8 cellular contexts compared by ENCODE assay signal in the genomic region with DNA sequence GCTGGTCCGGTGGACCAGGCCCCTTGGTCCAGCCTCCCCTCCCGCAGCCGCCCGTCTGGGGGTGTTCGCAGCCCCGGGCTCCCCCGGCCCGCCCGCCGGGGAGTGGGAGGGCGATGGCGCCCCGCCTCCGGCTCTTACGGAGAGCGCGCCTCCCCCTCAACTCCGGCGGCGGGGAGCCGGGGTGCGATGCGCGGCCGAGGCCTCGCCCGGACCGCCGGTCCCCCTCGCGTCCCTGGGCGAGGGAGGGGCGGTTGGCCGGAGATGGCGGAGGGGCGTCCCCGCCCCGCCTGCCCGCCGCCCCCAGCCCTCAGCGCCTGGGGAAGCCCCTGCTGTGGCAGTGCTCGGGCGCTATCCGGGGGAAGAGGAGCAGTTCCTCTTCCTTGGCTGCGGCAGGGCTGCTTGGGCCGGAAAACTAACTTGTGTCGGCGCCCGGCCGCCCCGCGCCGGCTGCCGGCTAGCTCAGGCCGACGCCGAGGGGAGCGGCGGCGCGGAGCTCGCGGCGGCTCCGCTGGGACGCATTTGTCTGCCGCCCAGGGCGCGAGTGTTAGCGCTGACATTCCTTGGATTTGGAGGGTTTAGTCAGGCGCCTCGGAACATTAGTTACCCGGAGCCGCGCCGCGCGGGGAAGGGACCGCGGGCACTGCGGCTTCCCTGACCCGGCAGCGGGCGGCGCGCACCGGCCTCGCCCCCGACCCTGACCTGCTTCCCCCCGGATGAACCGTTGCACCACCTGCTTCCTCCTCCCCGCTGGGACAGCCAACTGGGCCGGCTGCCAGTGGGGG. TPM values are rescaled to one million over a fixed set of nuclear protein-coding genes. Genes with fewer than 3 reads are reported as not detected.
DNase-seq lines count a peak whose midpoint lies in the region; ATAC-seq and TF ChIP-seq lines count a peak whose summit lies in the region.

No MANE protein-coding gene starts in this region.

- intact Hi-C loops in left ventricle myocardium inferior (cut with micrococcal nuclease), result no loop called here
- intact Hi-C loops in aorta (cut with DNase I), result loop anchor here (2.0 to 10.0 kb wide), 3 partner anchors 83 to 145 kb away; no protein-coding TSS in a partner anchor

- peaks cover 56% of the 10 kb centered on the region for H3K4me1 Mint-ChIP-seq in activated naive CD8-positive, alpha-beta T cell treated with anti-CD3 and anti-CD28 coated beads, Interleukin-2, amount 50 U/mL, for 24 hours
- peaks cover 29% of the 10 kb centered on the region for H3K4me1 Mint-ChIP-seq in progenitor cell of endocrine pancreas (ENCODE audit: low read depth)

- peak; percentile 83 for DNase-seq in GDM1 (lab: John Stamatoyannopoulos, UW)
- DNase-seq in HuH-7 (ENCODE audit: low spot score), result peak; percentile 70
- DNase-seq in SW 1271 (lab: John Stamatoyannopoulos, UW), result peak; percentile 39 to 40
- peak; percentile 66 for DNase-seq in activated naive CD8-positive, alpha-beta T cell treated with anti-CD3 and anti-CD28 coated beads, Interleukin-2, amount 50 U/mL, for 24 hours
- peak; percentile 59 for DNase-seq in left ventricle myocardium inferior
- DNase-seq in progenitor cell of endocrine pancreas (ENCODE audit: low spot score, unreplicated experiment), result peak; percentile 41
- peak; percentile 82 to 87 for DNase-seq in aorta

- H3K4me1 ChIP-seq in left ventricle myocardium inferior, result peaks cover 25% of the 10 kb centered on the region
- peaks cover 0 to 3% of the 10 kb centered on the region in 2 donors for H3K4me1 ChIP-seq in aorta (ENCODE audit: control insufficient read depth in 1 of 2, insufficient read depth in 2 of 2, low read length in 2 of 2)

- peak overlapping the region; percentile 87 for H3K27ac Mint-ChIP-seq in activated naive CD8-positive, alpha-beta T cell treated with anti-CD3 and anti-CD28 coated beads, Interleukin-2, amount 50 U/mL, for 24 hours
- peak overlapping the region; percentile 50 for H3K27ac Mint-ChIP-seq in progenitor cell of endocrine pancreas

- ATAC-seq in GM21528 (IDR thresholded peaks at IDR 0.05; ENCODE audit: low FRiP score, unreplicated experiment) (peak; percentile 65), aorta (ENCODE audit: low FRiP score) (peak; percentile 85)
- peak; percentile 68 for ATAC-seq in activated naive CD8-positive, alpha-beta T cell treated with anti-CD3 and anti-CD28 coated beads, Interleukin-2, amount 50 U/mL, for 24 hours

- TF ChIP-seq CTCF in left ventricle myocardium inferior (IDR thresholded peaks at IDR 0.05; ENCODE audit: borderline replicate concordance) (no peak), progenitor cell of endocrine pancreas (IDR thresholded peaks at IDR 0.05; ENCODE audit: unreplicated experiment) (no peak)

- H3K27me3 Mint-ChIP-seq in activated naive CD8-positive, alpha-beta T cell treated with anti-CD3 and anti-CD28 coated beads, Interleukin-2, amount 50 U/mL, for 24 hours, result no peaks in the 10 kb centered on the region
- no peaks in the 10 kb centered on the region for H3K27me3 Mint-ChIP-seq in progenitor cell of endocrine pancreas

- H3K4me3 Mint-ChIP-seq in activated naive CD8-positive, alpha-beta T cell treated with anti-CD3 and anti-CD28 coated beads, Interleukin-2, amount 50 U/mL, for 24 hours, result peak overlapping the region; percentile 86
- H3K4me3 Mint-ChIP-seq in progenitor cell of endocrine pancreas (ENCODE audit: low read depth), result peak overlapping the region; percentile 77

- H3K27ac ChIP-seq in left ventricle myocardium inferior (replicated peaks) (peak overlapping the region; percentile 95), aorta (ENCODE audit: low read depth in 1 of 2, low read length in 2 of 2) (peak overlapping the region; percentile 25 to 79)

- peaks cover 1% of the 10 kb centered on the region for H3K36me3 Mint-ChIP-seq in activated naive CD8-positive, alpha-beta T cell treated with anti-CD3 and anti-CD28 coated beads, Interleukin-2, amount 50 U/mL, for 24 hours (ENCODE audit: low read depth)
- H3K36me3 Mint-ChIP-seq in progenitor cell of endocrine pancreas (ENCODE audit: insufficient read depth), result no peaks in the 10 kb centered on the region

- H3K9me3 Mint-ChIP-seq in activated naive CD8-positive, alpha-beta T cell treated with anti-CD3 and anti-CD28 coated beads, Interleukin-2, amount 50 U/mL, for 24 hours, result no peaks in the 10 kb centered on the region
- H3K9me3 Mint-ChIP-seq in progenitor cell of endocrine pancreas (ENCODE audit: low read depth), result no peaks in the 10 kb centered on the region

- WGBS in aorta, 2 donors, result 0 to 1% methylated on average over 65 to 93 of the region's 93 CpGs

- H3K27me3 ChIP-seq in left ventricle myocardium inferior (ENCODE audit: low read depth) (no peaks in the 10 kb centered on the region), aorta (ENCODE audit: control insufficient read depth in 1 of 2, insufficient read depth in 2 of 2, low read length in 1 of 2) (no peaks in the 10 kb centered on the region)

- H3K36me3 ChIP-seq in left ventricle myocardium inferior (no peaks in the 10 kb centered on the region), aorta (ENCODE audit: control insufficient read depth in 1 of 2, insufficient read depth in 2 of 2, low read length in 1 of 2) (no peaks in the 10 kb centered on the region)

- H3K4me3 ChIP-seq in left ventricle myocardium inferior (peak overlapping the region; percentile 83), aorta (ENCODE audit: low read length in 2 of 2) (peak overlapping the region; percentile 77 to 83)

- H3K9me3 ChIP-seq in left ventricle myocardium inferior (replicated peaks), result no peaks in the 10 kb centered on the region
- no peaks in the 10 kb centered on the region for H3K9me3 ChIP-seq in aorta (ENCODE audit: control insufficient read depth, low read length)

RNA-seq across cellular contexts. Expression of gene GALNT7, which starts 1.0 kb away (rescaled TPM):
- total RNA-seq in left ventricle myocardium inferior (6.1 TPM), progenitor cell of endocrine pancreas (65.6 and 67.8 TPM in 2 replicates), aorta (10 to 100 TPM; 20.3 to 29.8 TPM)
- polyA plus RNA-seq in aorta, result 10 to 100 TPM in 1 of 2 donors, 1 to 10 TPM in 1; 6.3 to 12.1 TPM

Comparison
In these comparisons a context has a peak if more than half of its experiments do, and no peak if none do; other contexts are left out.
1. Peak in every context shown above with its lines: DNase-seq, ATAC-seq, H3K4me3 ChIP-seq and H3K27ac ChIP-seq.